In the genomic region with DNA sequence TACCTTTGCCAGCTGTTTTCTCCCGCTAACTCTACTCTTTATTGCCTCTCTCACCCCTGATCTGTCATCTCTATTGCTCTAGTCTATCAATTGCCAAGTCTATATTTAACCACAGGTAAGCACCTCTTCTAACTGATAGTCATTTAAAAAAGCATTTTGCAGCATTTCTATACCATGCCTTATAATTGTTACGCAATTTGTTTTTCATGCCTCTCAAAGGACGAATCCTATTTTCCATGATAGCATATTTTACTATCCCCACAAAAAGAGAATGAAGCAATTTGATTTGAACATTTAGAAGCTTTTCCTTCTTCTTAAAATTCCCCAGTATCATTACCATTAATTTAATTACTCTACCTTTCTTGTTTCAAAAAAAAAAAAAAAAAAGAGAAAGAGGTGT, we compare ENCODE assay signal across 26 cellular contexts.
DNase-seq lines count a peak whose midpoint lies in the region; ATAC-seq, FAIRE-seq and TF ChIP-seq lines count a peak whose summit lies in the region.
"Had no signal": no experiment of that assay in that cellular context is flagged by ENCODE, and none has a peak within 500 bp of the region (broad histone marks: within the 10 kb centered on the region; RNA-seq: fewer than 3 reads in every experiment).

No MANE protein-coding gene starts in this region.

- dilution Hi-C loops in IMR-90 (cut with HindIII; ENCODE audit: low sequenced_read_pairs, unreplicated experiment), result no loop called here

- TF ChIP-seq POLR2A in IMR-90 (IDR thresholded peaks at IDR 0.05; ENCODE audit: low read depth, low read length), result no peak
- TF ChIP-seq POLR2A in H1 (IDR thresholded peaks at IDR 0.05; ENCODE audit: control extremely low read depth in 1 of 2, low read depth in 2 of 2, low read length in 2 of 2), result no peak

- ATAC-seq in GM23338 (no peak), IMR-90 (ENCODE audit: low read depth) (no peak), GM21723 (IDR thresholded peaks at IDR 0.05; ENCODE audit: unreplicated experiment) (no peak)

- H3K36me3 ChIP-seq in GM23338 (ENCODE audit: insufficient read depth) (no peaks in the 10 kb centered on the region; the same call in 1 of the 2 replicates), IMR-90 (ENCODE audit: control insufficient read depth, insufficient read depth, low read length) (no peaks in the 10 kb centered on the region), H1 (ENCODE audit: control insufficient read depth in 2 of 4, insufficient read depth in 4 of 4, low read length in 3 of 4) (no peaks in the 10 kb centered on the region)
- H3K36me3 ChIP-seq: BE2C, BLaER1 had no signal

- H3K27me3 Mint-ChIP-seq in GM23338 (ENCODE audit: insufficient read depth, low read depth, poor library complexity), result no peaks in the 10 kb centered on the region
- H3K27me3 Mint-ChIP-seq: CD4-positive, alpha-beta memory T cell; CD4-positive, CD25-positive, alpha-beta regulatory T cell; CD8-positive, alpha-beta memory T cell had no signal

- H3K4me3 Mint-ChIP-seq in GM23338, result no peak overlapping the region
- H3K4me3 Mint-ChIP-seq: CD14-positive monocyte; CD4-positive, alpha-beta memory T cell; CD4-positive, CD25-positive, alpha-beta regulatory T cell; CD8-positive, alpha-beta memory T cell had no signal

- H2AFZ ChIP-seq in GM23338 (peak overlapping the region; percentile 56; the same call in 1 of the 2 replicates), IMR-90 (replicated peaks; ENCODE audit: low read length, poor library complexity) (no peak overlapping the region), H1 (ENCODE audit: low read length) (no peak overlapping the region)

- no peak overlapping the region for H3K14ac ChIP-seq in IMR-90 (replicated peaks; ENCODE audit: low read depth, low read length)
- H3K14ac ChIP-seq in H1 (ENCODE audit: insufficient read length), result no peak overlapping the region

- H2BK120ac ChIP-seq in IMR-90 (ENCODE audit: low read depth, low read length), result no peak overlapping the region
- no peak overlapping the region for H2BK120ac ChIP-seq in H1 (replicated peaks; ENCODE audit: low read depth, low read length)

- TF ChIP-seq EP300 in H1 (IDR thresholded peaks at IDR 0.05; ENCODE audit: borderline replicate concordance in 1 of 2, low read depth in 2 of 2, low read length in 2 of 2), result no peak

- H3K23ac ChIP-seq in IMR-90 (ENCODE audit: low read depth, low read length) (no peak overlapping the region), H1 (ENCODE audit: insufficient read length) (no peak overlapping the region)

- no peak overlapping the region for H2AK5ac ChIP-seq in IMR-90 (ENCODE audit: low read depth, low read length)
- H2AK5ac ChIP-seq in H1 (ENCODE audit: low read depth, low read length), result no peak overlapping the region

- in situ Hi-C loops in IMR-90 (cut with MboI; ENCODE audit: low sequenced_read_pairs), result no loop called here

- H3K9me2 ChIP-seq in GM23338 (ENCODE audit: insufficient read depth), result 0 out of 2 replicates have a peak, but pooled peaks cover 4% of the 10 kb centered on the region

- H3K27ac ChIP-seq in GM23338 (ENCODE audit: low read depth) (no peak overlapping the region), IMR-90 (ENCODE audit: insufficient read depth, low read length) (no peak overlapping the region), H1 (ENCODE audit: low read depth, low read length) (no peak overlapping the region)
- H3K27ac ChIP-seq: BLaER1 had no signal

- H3K9me3 Mint-ChIP-seq in GM23338, result peaks cover 29% of the 10 kb centered on the region

- CTCF ChIA-PET in IMR-90 (lab: Yijun Ruan, JAX) (interaction anchor here (0.6 to 0.8 kb wide), 2 partner anchors 11 to 896 kb away, joined by 3 read pairs; no protein-coding TSS in a partner anchor), H1 (lab: Charles Lee; ENCODE audit: partially characterized antibody) (interaction anchor here (1.1 kb wide), 1 partner anchor 86 kb away, joined by 4 read pairs; no protein-coding TSS in a partner anchor), GM10248 (lab: Yijun Ruan, JAX) (interaction anchor here (1.2 to 1.5 kb wide), 2 partner anchors 9 to 34 kb away, joined by 3 read pairs; no protein-coding TSS in a partner anchor)

- no peak for FAIRE-seq in H1 (lab: Jason Lieb, UNC)
- FAIRE-seq: A204.1, GM12891, GM19239 had no signal

- no TSS peak for BruUV-seq in IMR-90 (replicated peaks; lab: Mats Ljungman, UMichigan)

- H3K4me1 Mint-ChIP-seq in GM23338, result peaks cover 4% of the 10 kb centered on the region; the same call in 1 of the 3 replicates
- H3K4me1 Mint-ChIP-seq: CD4-positive, CD25-positive, alpha-beta regulatory T cell; CD8-positive, alpha-beta memory T cell had no signal

- no peak overlapping the region for H4K91ac ChIP-seq in IMR-90 (ENCODE audit: insufficient read depth, low read depth, low read length)
- H4K91ac ChIP-seq in H1 (replicated peaks; ENCODE audit: insufficient read length, low read length), result no peak overlapping the region

- H3K4me1 ChIP-seq in GM23338 (ENCODE audit: insufficient read depth) (no peaks in the 10 kb centered on the region), IMR-90 (ENCODE audit: control insufficient read depth, insufficient read depth, low read length) (no peaks in the 10 kb centered on the region), H1 (replicated peaks in 1 of 4; ENCODE audit: control insufficient read depth in 3 of 4, insufficient read depth in 4 of 4, low read length in 3 of 4) (no peaks in the 10 kb centered on the region)
- H3K4me1 ChIP-seq: BE2C, BLaER1 had no signal

- TF ChIP-seq RAD21 in IMR-90 (IDR thresholded peaks at IDR 0.05; ENCODE audit: low read length), result no peak
- TF ChIP-seq RAD21 in H1 (IDR thresholded peaks at IDR 0.05 in 1 of 2, conservative IDR thresholded peaks at IDR 0.05 in 1 of 2; ENCODE audit: low read depth in 2 of 2, low read length in 2 of 2), result no peak

- H3K9ac ChIP-seq in IMR-90 (ENCODE audit: low read depth, low read length) (no peak overlapping the region), H1 (replicated peaks in 1 of 4; ENCODE audit: extremely low read depth in 1 of 4, low read depth in 3 of 4, low read length in 3 of 4) (no peak overlapping the region)
- H3K9ac ChIP-seq: BLaER1 had no signal

- no peaks in the 10 kb centered on the region for H3K23me2 ChIP-seq in H1 (ENCODE audit: low read depth, low read length)

- H3K18ac ChIP-seq in IMR-90 (ENCODE audit: low read depth, low read length) (no peak overlapping the region), H1 (ENCODE audit: extremely low read depth, low read length) (no peak overlapping the region)

- DNase-seq in GM23338 (ENCODE audit: low spot score) (no peak), IMR-90 (no peak), H1 (ENCODE audit: low read depth in 1 of 2, low spot score in 2 of 2) (no peak), GM10248 (ENCODE audit: extremely low spot score) (no peak), OCI-M1 (lab: John Stamatoyannopoulos, UW) (no peak)
- DNase-seq: 8988T; ACHN; BE2C; C1 segment of cervical spinal cord; CD4-positive, alpha-beta memory T cell; CD4-positive, CD25-positive, alpha-beta regulatory T cell; CD8-positive, alpha-beta memory T cell; COR-L47; DMS 273 treated with DMSO at 0.1 percent for 48 hours; DMS153; DMS53; DMS79; DND-41; EL; GDM1 had no signal

- WGBS in IMR-90 (ENCODE audit: extremely low coverage in 2 of 2, insufficient read length in 1 of 2), 2 experiments, result no CpG with 5 or more reads among the region's 3 CpGs
- 100% methylated on average over 3 of the region's 3 CpGs; no CpG with 5 or more reads in 1 of the 2 experiments for WGBS in H1 (ENCODE audit: extremely low coverage in 1 of 2, insufficient coverage in 1 of 2, insufficient read length in 1 of 2, insufficient replicate concordance in 2 of 2, low coverage in 1 of 2, low lambda C conversion rate in 2 of 2, missing lambda C conversion rate in 1 of 2), 2 experiments

- no peak overlapping the region for H3K4ac ChIP-seq in IMR-90 (ENCODE audit: low read depth, low read length)
- H3K4ac ChIP-seq in H1 (replicated peaks; ENCODE audit: insufficient read length, low read depth, low read length), result no peak overlapping the region

- H3K4me3 ChIP-seq in GM23338 (no peak overlapping the region), IMR-90 (ENCODE audit: insufficient read depth, low read depth, low read length) (no peak overlapping the region), H1 (ENCODE audit: extremely low read depth in 1 of 4, insufficient read depth in 2 of 4, low read depth in 3 of 4, low read length in 4 of 4) (no peak overlapping the region)
- H3K4me3 ChIP-seq: BLaER1 had no signal

- H3K27me3 ChIP-seq in GM23338 (ENCODE audit: insufficient read depth) (no peaks in the 10 kb centered on the region), IMR-90 (ENCODE audit: control insufficient read depth, insufficient read depth, low read length) (no peaks in the 10 kb centered on the region), H1 (replicated peaks in 1 of 4; ENCODE audit: control insufficient read depth in 3 of 4, extremely low read depth in 1 of 4, insufficient read depth in 3 of 4, low read length in 3 of 4) (no peaks in the 10 kb centered on the region)
- H3K27me3 ChIP-seq: BE2C, BLaER1 had no signal

- no peak overlapping the region for H4K5ac ChIP-seq in IMR-90 (ENCODE audit: low read depth, low read length)
- no peak overlapping the region for H4K5ac ChIP-seq in H1 (ENCODE audit: insufficient read length, low read depth, low read length)

- H3K9me3 ChIP-seq in IMR-90 (ENCODE audit: control insufficient read depth, insufficient read depth, low read length) (peaks cover 5% of the 10 kb centered on the region; the same call in 1 of the 2 replicates), H1 (ENCODE audit: insufficient read depth in 2 of 2, low read depth in 1 of 2, low read length in 1 of 2) (peaks cover 3 to 7% of the 10 kb centered on the region in 2 experiments; a peak in 2 of 4 replicates)
- H3K9me3 ChIP-seq: BE2C had no signal

- no peak overlapping the region for H2AK9ac ChIP-seq in IMR-90 (replicated peaks; ENCODE audit: low read depth, low read length, poor library complexity)

- H2BK12ac ChIP-seq in H1 (ENCODE audit: low read depth, low read length), result no peak overlapping the region

- peaks cover 20% of the 10 kb centered on the region for H3K36me3 Mint-ChIP-seq in GM23338 (ENCODE audit: low read depth)
- H3K36me3 Mint-ChIP-seq: CD4-positive, alpha-beta memory T cell; CD4-positive, CD25-positive, alpha-beta regulatory T cell; CD8-positive, alpha-beta memory T cell had no signal

- intact Hi-C loops in IMR-90 (cut with micrococcal nuclease), result no loop called here

- H3K79me2 ChIP-seq in GM23338 (replicated peaks; ENCODE audit: insufficient read depth) (no peaks in the 10 kb centered on the region), H1 (ENCODE audit: control insufficient read depth in 1 of 2, insufficient read depth in 2 of 2, low read length in 2 of 2) (no peaks in the 10 kb centered on the region)

- H3F3A ChIP-seq in GM23338 (replicated peaks; ENCODE audit: low read depth), result no peaks in the 10 kb centered on the region

- H3K79me1 ChIP-seq in IMR-90 (ENCODE audit: low read depth in 1 of 2, low read length in 2 of 2) (no peaks in the 10 kb centered on the region), H1 (ENCODE audit: low read depth, low read length) (no peaks in the 10 kb centered on the region)

- H4K8ac ChIP-seq in IMR-90 (ENCODE audit: low read depth in 2 of 2, low read length in 2 of 2) (no peak overlapping the region), H1 (ENCODE audit: extremely low read depth, insufficient read depth, low read length) (no peak overlapping the region)

- H2BK5ac ChIP-seq in IMR-90 (ENCODE audit: low read depth, low read length, poor library complexity, severe bottlenecking), result no peak overlapping the region
- peak overlapping the region; percentile 35; the same call in 1 of the 2 replicates for H2BK5ac ChIP-seq in H1 (ENCODE audit: low read depth, low read length)

- H2BK15ac ChIP-seq in IMR-90 (ENCODE audit: low read depth, low read length) (no peak overlapping the region), H1 (ENCODE audit: low read length) (no peak overlapping the region)

- POLR2A ChIA-PET in IMR-90 (lab: Charles Lee; ENCODE audit: unreplicated experiment) (no interaction called here), H1 (lab: Charles Lee; ENCODE audit: partially characterized antibody) (no interaction called here), GM10248 (lab: Yijun Ruan, JAX) (no interaction called here)

- TF ChIP-seq CTCF in GM23338 (conservative IDR thresholded peaks at IDR 0.05; ENCODE audit: low read depth in 2 of 2) (no peak), IMR-90 (conservative IDR thresholded peaks at IDR 0.05; ENCODE audit: low read depth, low read length) (no peak), H1 (IDR thresholded peaks at IDR 0.05; ENCODE audit: control extremely low read depth in 1 of 3, insufficient read depth in 1 of 3, low read depth in 1 of 3, low read length in 3 of 3) (no peak), GM10248 (IDR thresholded peaks at IDR 0.05; ENCODE audit: control extremely low read depth, extremely low read depth, low read depth, missing control alignments) (no peak)

- H2BK20ac ChIP-seq in IMR-90 (ENCODE audit: low read depth, low read length), result no peak overlapping the region
- H2BK20ac ChIP-seq in H1 (ENCODE audit: low read length), result no peak overlapping the region

- H3K4me2 ChIP-seq in GM23338 (no peak overlapping the region), IMR-90 (ENCODE audit: low read depth, low read length) (no peak overlapping the region), H1 (ENCODE audit: insufficient read depth in 1 of 2, low read depth in 2 of 2, low read length in 2 of 2) (no peak overlapping the region)
- H3K4me2 ChIP-seq: BLaER1 had no signal

- H3K56ac ChIP-seq in IMR-90 (ENCODE audit: extremely low read depth, insufficient read depth, low read length) (no peak overlapping the region), H1 (replicated peaks; ENCODE audit: insufficient read length, low read depth, low read length) (no peak overlapping the region)

- H3K27ac Mint-ChIP-seq in GM23338, result peak overlapping the region; percentile 11; the same call in 1 of the 2 replicates
- H3K27ac Mint-ChIP-seq: CD4-positive, alpha-beta memory T cell; CD4-positive, CD25-positive, alpha-beta regulatory T cell had no signal

- H3K9me1 ChIP-seq in IMR-90 (ENCODE audit: insufficient read depth, low read length), result no peaks in the 10 kb centered on the region

- H4K20me1 ChIP-seq in GM23338 (replicated peaks; ENCODE audit: insufficient read depth), result no peaks in the 10 kb centered on the region
- H4K20me1 ChIP-seq in IMR-90 (ENCODE audit: insufficient read depth, low read length), result no peaks in the 10 kb centered on the region
- no peaks in the 10 kb centered on the region for H4K20me1 ChIP-seq in H1 (replicated peaks in 1 of 2; ENCODE audit: control insufficient read depth in 1 of 2, insufficient read depth in 2 of 2, low read length in 2 of 2)
- H4K20me1 ChIP-seq: BLaER1 had no signal
